Comparison of ENCODE assay signal across 1 cellular context in genomic region chr17:13601776-13602551, GRCh38.
TF ChIP-seq lines count a peak whose summit lies in the region.

Gene HS3ST3A1, minus strand, starts transcription at chr17:13601929. Its CDS starts 800 bp downstream, at chr17:13601129.

TF ChIP-seq in HepG2, 621 proteins besides CTCF, POLR2A, EP300 and RAD21 (continued from another document and continues in another):
- TF ChIP-seq ELF4 (CRISPR knock-in tag; IDR thresholded peaks at IDR 0.05; ENCODE audit: borderline replicate concordance) (no peak), ZNF678 (CRISPR knock-in tag; IDR thresholded peaks at IDR 0.05) (no peak), ETV5 (CRISPR knock-in tag; IDR thresholded peaks at IDR 0.05; ENCODE audit: borderline replicate concordance) (no peak), NR0B2 (CRISPR knock-in tag; IDR thresholded peaks at IDR 0.05) (no peak), PITX1 (CRISPR knock-in tag; IDR thresholded peaks at IDR 0.05) (no peak), ZNF749 (CRISPR knock-in tag; IDR thresholded peaks at IDR 0.05; ENCODE audit: borderline replicate concordance) (no peak), NCOA1 (CRISPR knock-in tag; IDR thresholded peaks at IDR 0.05) (no peak), ZEB1 (IDR thresholded peaks at IDR 0.05; ENCODE audit: insufficient replicate concordance, low read depth) (no peak), IRF9 (CRISPR knock-in tag; IDR thresholded peaks at IDR 0.05; ENCODE audit: borderline replicate concordance) (peak; percentile 33; the same call in 1 of the 2 replicates), GATA4 (IDR thresholded peaks at IDR 0.05; ENCODE audit: borderline replicate concordance, low read depth) (no peak), PRPF4 (IDR thresholded peaks at IDR 0.05; ENCODE audit: low read depth, low read length, poor library complexity, severe bottlenecking) (no peak), HMGXB4 (CRISPR knock-in tag; IDR thresholded peaks at IDR 0.05; ENCODE audit: borderline replicate concordance in 1 of 2, low read depth in 1 of 2) (0 out of 4 replicates have a peak, but pooled peaks of 1 of the 2 experiments have one; percentile 31), SALL1 (CRISPR knock-in tag; IDR thresholded peaks at IDR 0.05) (no peak; the same call in 1 of the 2 replicates), RARA (CRISPR knock-in tag; IDR thresholded peaks at IDR 0.05) (no peak), ZNF616 (CRISPR knock-in tag; IDR thresholded peaks at IDR 0.05; ENCODE audit: low read depth) (no peak), WIZ (CRISPR knock-in tag; IDR thresholded peaks at IDR 0.05) (no peak), ZMYM4 (CRISPR knock-in tag; IDR thresholded peaks at IDR 0.05) (no peak; the same call in 1 of the 2 replicates), ZNF230 (CRISPR knock-in tag; IDR thresholded peaks at IDR 0.05) (no peak), ZFYVE20 (CRISPR knock-in tag; IDR thresholded peaks at IDR 0.05; ENCODE audit: borderline replicate concordance, low read depth) (no peak), REST (IDR thresholded peaks at IDR 0.05; ENCODE audit: borderline replicate concordance in 1 of 2, low read depth in 1 of 2, low read length in 2 of 2) (no peak), ZBTB20 (CRISPR knock-in tag; IDR thresholded peaks at IDR 0.05; ENCODE audit: borderline replicate concordance, low read depth) (no peak), ZNF770 (CRISPR knock-in tag; IDR thresholded peaks at IDR 0.05) (no peak), ZNF468 (CRISPR knock-in tag; IDR thresholded peaks at IDR 0.05) (no peak), HOXA9 (CRISPR knock-in tag; IDR thresholded peaks at IDR 0.05; ENCODE audit: borderline replicate concordance) (no peak), E2F5 (CRISPR knock-in tag; conservative IDR thresholded peaks at IDR 0.05) (no peak), ZNF598 (CRISPR knock-in tag; IDR thresholded peaks at IDR 0.05; ENCODE audit: borderline replicate concordance) (no peak), ZNF768 (CRISPR knock-in tag; IDR thresholded peaks at IDR 0.05) (no peak)
- TF ChIP-seq, protein P1, sequence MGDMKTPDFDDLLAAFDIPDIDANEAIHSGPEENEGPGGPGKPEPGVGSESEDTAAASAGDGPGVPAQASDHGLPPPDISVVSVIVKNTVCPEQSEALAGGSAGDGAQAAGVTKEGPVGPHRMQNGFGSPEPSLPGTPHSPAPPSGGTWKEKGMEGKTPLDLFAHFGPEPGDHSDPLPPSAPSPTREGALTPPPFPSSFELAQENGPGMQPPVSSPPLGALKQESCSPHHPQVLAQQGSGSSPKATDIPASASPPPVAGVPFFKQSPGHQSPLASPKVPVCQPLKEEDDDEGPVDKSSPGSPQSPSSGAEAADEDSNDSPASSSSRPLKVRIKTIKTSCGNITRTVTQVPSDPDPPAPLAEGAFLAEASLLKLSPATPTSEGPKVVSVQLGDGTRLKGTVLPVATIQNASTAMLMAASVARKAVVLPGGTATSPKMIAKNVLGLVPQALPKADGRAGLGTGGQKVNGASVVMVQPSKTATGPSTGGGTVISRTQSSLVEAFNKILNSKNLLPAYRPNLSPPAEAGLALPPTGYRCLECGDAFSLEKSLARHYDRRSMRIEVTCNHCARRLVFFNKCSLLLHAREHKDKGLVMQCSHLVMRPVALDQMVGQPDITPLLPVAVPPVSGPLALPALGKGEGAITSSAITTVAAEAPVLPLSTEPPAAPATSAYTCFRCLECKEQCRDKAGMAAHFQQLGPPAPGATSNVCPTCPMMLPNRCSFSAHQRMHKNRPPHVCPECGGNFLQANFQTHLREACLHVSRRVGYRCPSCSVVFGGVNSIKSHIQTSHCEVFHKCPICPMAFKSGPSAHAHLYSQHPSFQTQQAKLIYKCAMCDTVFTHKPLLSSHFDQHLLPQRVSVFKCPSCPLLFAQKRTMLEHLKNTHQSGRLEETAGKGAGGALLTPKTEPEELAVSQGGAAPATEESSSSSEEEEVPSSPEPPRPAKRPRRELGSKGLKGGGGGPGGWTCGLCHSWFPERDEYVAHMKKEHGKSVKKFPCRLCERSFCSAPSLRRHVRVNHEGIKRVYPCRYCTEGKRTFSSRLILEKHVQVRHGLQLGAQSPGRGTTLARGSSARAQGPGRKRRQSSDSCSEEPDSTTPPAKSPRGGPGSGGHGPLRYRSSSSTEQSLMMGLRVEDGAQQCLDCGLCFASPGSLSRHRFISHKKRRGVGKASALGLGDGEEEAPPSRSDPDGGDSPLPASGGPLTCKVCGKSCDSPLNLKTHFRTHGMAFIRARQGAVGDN (CRISPR knock-in tag; IDR thresholded peaks at IDR 0.05): peak; percentile 96
- TF ChIP-seq, protein P2, sequence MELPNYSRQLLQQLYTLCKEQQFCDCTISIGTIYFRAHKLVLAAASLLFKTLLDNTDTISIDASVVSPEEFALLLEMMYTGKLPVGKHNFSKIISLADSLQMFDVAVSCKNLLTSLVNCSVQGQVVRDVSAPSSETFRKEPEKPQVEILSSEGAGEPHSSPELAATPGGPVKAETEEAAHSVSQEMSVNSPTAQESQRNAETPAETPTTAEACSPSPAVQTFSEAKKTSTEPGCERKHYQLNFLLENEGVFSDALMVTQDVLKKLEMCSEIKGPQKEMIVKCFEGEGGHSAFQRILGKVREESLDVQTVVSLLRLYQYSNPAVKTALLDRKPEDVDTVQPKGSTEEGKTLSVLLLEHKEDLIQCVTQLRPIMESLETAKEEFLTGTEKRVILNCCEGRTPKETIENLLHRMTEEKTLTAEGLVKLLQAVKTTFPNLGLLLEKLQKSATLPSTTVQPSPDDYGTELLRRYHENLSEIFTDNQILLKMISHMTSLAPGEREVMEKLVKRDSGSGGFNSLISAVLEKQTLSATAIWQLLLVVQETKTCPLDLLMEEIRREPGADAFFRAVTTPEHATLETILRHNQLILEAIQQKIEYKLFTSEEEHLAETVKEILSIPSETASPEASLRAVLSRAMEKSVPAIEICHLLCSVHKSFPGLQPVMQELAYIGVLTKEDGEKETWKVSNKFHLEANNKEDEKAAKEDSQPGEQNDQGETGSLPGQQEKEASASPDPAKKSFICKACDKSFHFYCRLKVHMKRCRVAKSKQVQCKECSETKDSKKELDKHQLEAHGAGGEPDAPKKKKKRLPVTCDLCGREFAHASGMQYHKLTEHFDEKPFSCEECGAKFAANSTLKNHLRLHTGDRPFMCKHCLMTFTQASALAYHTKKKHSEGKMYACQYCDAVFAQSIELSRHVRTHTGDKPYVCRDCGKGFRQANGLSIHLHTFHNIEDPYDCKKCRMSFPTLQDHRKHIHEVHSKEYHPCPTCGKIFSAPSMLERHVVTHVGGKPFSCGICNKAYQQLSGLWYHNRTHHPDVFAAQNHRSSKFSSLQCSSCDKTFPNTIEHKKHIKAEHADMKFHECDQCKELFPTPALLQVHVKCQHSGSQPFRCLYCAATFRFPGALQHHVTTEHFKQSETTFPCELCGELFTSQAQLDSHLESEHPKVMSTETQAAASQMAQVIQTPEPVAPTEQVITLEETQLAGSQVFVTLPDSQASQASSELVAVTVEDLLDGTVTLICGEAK (IDR thresholded peaks at IDR 0.05): no peak
- TF ChIP-seq, protein P2 (CRISPR knock-in tag; IDR thresholded peaks at IDR 0.05): no peak
- TF ChIP-seq, protein P3, sequence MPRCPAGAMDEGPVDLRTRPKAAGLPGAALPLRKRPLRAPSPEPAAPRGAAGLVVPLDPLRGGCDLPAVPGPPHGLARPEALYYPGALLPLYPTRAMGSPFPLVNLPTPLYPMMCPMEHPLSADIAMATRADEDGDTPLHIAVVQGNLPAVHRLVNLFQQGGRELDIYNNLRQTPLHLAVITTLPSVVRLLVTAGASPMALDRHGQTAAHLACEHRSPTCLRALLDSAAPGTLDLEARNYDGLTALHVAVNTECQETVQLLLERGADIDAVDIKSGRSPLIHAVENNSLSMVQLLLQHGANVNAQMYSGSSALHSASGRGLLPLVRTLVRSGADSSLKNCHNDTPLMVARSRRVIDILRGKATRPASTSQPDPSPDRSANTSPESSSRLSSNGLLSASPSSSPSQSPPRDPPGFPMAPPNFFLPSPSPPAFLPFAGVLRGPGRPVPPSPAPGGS (CRISPR knock-in tag; IDR thresholded peaks at IDR 0.05): no peak
